ENCODE assay signal across 29 cellular contexts in the genomic region with DNA sequence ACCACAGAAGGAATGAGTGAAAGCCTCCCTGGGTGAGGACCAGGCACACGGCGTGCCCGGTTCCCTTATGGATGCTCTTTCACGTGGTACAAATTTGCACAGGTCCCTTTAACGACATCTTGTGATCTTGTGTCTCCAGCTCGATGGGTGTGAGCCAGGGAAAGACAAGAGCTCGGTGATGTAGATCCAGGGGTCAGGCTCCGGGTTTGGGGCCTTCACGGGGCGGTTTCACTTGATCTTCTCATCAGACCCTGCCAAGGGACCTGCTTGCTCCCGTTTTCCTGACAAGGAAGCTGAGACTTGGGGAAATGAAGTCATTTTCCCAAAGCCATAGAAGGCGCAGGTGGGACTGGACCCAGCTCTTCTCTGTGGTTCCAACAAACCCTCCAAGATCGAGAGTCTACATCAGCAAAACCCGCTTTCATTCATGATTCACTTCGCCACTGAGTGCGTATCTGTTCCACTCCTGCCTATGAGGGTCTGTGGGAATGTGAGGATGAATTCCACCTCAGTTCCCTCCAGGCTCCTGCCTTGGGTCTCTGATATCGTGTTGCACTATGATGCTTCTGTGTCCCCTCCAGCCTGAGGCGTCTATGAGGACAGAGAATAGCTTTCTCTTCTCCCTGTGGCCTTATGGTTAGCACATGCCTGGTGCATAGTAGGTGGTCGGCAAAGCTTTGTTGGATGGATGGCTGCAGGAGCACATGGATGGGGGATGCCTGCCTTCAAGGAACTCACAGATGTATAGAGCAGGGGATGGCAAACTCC. TPM values are rescaled to one million over a fixed set of nuclear protein-coding genes. Genes with fewer than 3 reads are reported as not detected.
"Had no signal": no experiment of that assay in that cellular context is flagged by ENCODE, and none has a peak within 500 bp of the region (broad histone marks: within the 10 kb centered on the region; RNA-seq: fewer than 3 reads in every experiment).

No MANE protein-coding gene starts in this region.

- H3K9me3 ChIP-seq: ovary, testis had no signal

- ATAC-seq: heart right ventricle; naive thymus-derived CD4-positive, alpha-beta T cell; sciatic nerve had no signal

- H3K4me1 ChIP-seq: esophagus squamous epithelium had no signal

- H3K27ac ChIP-seq: dorsolateral prefrontal cortex, esophagus squamous epithelium, heart right ventricle, neural progenitor cell, ovary, testis, tibial artery had no signal

- H3K4me3 ChIP-seq: dorsolateral prefrontal cortex, esophagus squamous epithelium, heart right ventricle, neural progenitor cell, ovary, smooth muscle cell, testis, tibial artery had no signal

- H3K36me3 ChIP-seq: esophagus squamous epithelium, heart right ventricle, neural progenitor cell, ovary had no signal

- H3K9ac ChIP-seq: neural progenitor cell had no signal

- DNase-seq: caudate nucleus; cerebellar nuclear complex; dorsolateral prefrontal cortex; effector CD8-positive, alpha-beta T cell; esophagus squamous epithelium; foreskin melanocyte; glutamatergic neuron; heart right ventricle; hypothalamus; immature natural killer cell; islet precursor cell; kidney glomerular epithelial cell; mesenchymal stem cell; midbrain; naive thymus-derived CD4-positive, alpha-beta T cell; ovary; retina; stimulated activated CD4-positive, alpha-beta T cell treated with anti-CD3 and anti-CD28 coated beads, Interleukin-12 subunit alpha, Interleukin-12 subunit beta, amount 100 ng/mL, for 4 hours; stimulated activated CD4-positive, alpha-beta T cell treated with anti-CD3 and anti-CD28 coated beads, Interleukin-1b, Interleukin-23, amount 100 ng/mL, for 48 hours; stimulated activated CD4-positive, alpha-beta T cell treated with anti-CD3 and anti-CD28 coated beads, Interleukin-4, amount 100 ng/mL, for 1 hour; stimulated activated CD8-positive, alpha-beta memory T cell treated with anti-CD3 and anti-CD28 coated beads, Interleukin-4, amount 100 ng/mL, for 48 hours; stimulated activated naive CD4-positive, alpha-beta T cell; substantia nigra; testis; tibial artery had no signal

- H3K27me3 ChIP-seq: neural progenitor cell, ovary, testis, tibial artery had no signal

RNA-seq across cellular contexts. Expression of a gene that starts 45.0 kb away (rescaled TPM):
- total RNA-seq: lung microvascular endothelial cell; naive thymus-derived CD4-positive, alpha-beta T cell had no signal
